ENCODE assay signal across 1 cellular context in genomic region chr9:131008086-131008485, GRCh38.
TF ChIP-seq lines count a peak whose summit lies in the region.

No MANE protein-coding gene starts in this region.

TF ChIP-seq in SK-N-SH, 30 proteins besides CTCF, POLR2A, EP300 and RAD21 (continued from another document):
- no peak for TF ChIP-seq ZBTB33 (IDR thresholded peaks at IDR 0.05; ENCODE audit: borderline replicate concordance, low read depth)
- no peak for TF ChIP-seq TAF1 (IDR thresholded peaks at IDR 0.05; ENCODE audit: borderline replicate concordance, low read depth, low read length)
- TF ChIP-seq USF1 (IDR thresholded peaks at IDR 0.05; ENCODE audit: borderline replicate concordance, low read depth) = no peak
- TF ChIP-seq GABPA (IDR thresholded peaks at IDR 0.05; ENCODE audit: low read depth) = no peak
- TF ChIP-seq TEAD4 (IDR thresholded peaks at IDR 0.05; ENCODE audit: borderline replicate concordance, insufficient read depth) = no peak
- TF ChIP-seq RXRA (IDR thresholded peaks at IDR 0.05; ENCODE audit: borderline replicate concordance, low read depth) = no peak
TF ChIP-seq in SK-N-SH: peak in this region for 0.
